20 cellular contexts compared by ENCODE assay signal in the genomic region with DNA sequence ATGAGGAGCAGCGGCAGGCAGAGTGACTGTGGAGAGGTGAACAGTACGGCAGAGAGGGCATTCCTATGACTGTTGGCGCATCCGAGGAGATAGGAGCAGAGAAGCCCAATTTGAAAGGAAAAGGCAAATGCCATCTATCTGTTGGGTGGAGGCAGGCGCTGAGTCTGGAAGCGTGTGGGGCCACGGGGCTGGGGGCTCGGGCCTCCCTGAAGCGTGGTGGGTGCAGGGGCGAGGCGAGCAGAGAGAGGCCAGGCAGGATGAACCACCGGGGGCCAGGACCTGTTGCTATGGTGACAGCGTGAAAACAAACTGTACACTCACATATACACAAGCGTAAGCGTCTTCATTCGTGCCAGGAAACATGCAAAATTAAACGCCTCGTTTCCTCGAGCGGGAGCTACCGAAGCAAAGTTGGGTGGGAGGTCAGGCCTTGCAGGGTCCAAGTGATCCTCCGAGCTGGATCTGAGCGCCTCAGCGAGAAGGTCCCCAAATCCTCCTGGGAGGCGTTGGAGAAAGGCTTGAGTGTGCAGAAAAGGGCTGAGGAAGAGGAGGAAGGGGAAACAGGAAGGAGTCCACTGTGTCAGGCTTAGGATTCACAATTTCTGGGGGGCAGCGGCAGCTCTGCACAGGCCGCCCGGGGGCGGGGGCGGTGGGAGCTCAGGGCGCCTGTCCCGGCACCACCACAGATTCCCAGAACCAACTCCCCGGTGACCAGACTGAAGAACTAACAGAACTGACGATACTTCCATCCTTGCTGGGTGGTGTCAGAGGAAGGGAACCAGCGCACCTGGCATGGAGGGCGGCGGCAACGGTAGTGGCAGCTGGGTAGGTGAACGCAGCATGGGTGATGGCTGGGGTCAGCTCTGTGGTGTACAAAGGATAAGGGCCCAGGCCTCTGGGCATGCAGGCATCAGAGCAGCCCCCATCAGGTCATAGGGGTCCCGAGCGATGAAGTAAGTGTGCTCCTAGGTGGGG.
A peak's percentile ranks its signal among the peaks of the same experiment; 100 is the strongest.
DNase-seq lines count a peak whose midpoint lies in the region; ATAC-seq and TF ChIP-seq lines count a peak whose summit lies in the region.
"Had no signal": no experiment of that assay in that cellular context is flagged by ENCODE, and none has a peak within 500 bp of the region (broad histone marks: within the 10 kb centered on the region; RNA-seq: fewer than 3 reads in every experiment).

No MANE protein-coding gene starts in this region.

- H3K4me1 ChIP-seq in SK-N-SH (ENCODE audit: control insufficient read depth in 1 of 2, insufficient read depth in 2 of 2, low read depth in 1 of 2, low read length in 1 of 2): peaks cover 0 to 4% of the 10 kb centered on the region in 2 experiments; a peak in 1 of 4 replicates
- H3K4me1 ChIP-seq in HEK293 (ENCODE audit: control insufficient read depth, insufficient read depth, low read length): no peaks in the 10 kb centered on the region
- no peaks in the 10 kb centered on the region for H3K4me1 ChIP-seq in neural progenitor cell
- H3K4me1 ChIP-seq in thyroid gland: no peaks in the 10 kb centered on the region

- 93% methylated on average over 34 of the region's 41 CpGs for WGBS in SK-N-SH (ENCODE audit: low lambda C conversion rate)
- 93 to 95% methylated on average over 41 of the region's 41 CpGs for WGBS in thyroid gland, 2 donors

- H3K27me3 ChIP-seq in SK-N-SH (ENCODE audit: insufficient read depth) (no peaks in the 10 kb centered on the region), neural progenitor cell (no peaks in the 10 kb centered on the region), thyroid gland (no peaks in the 10 kb centered on the region)

- TF ChIP-seq CTCF in SK-N-SH (IDR thresholded peaks at IDR 0.05): no peak
- TF ChIP-seq CTCF in HEK293 (tag by site-specific recombination; IDR thresholded peaks at IDR 0.05): no peak
- no peak for TF ChIP-seq CTCF in chondrocyte (IDR thresholded peaks at IDR 0.05)
- TF ChIP-seq CTCF in neural progenitor cell (IDR thresholded peaks at IDR 0.05): no peak
- TF ChIP-seq CTCF in thyroid gland (IDR thresholded peaks at IDR 0.05): no peak
- no peak for TF ChIP-seq CTCF in glutamatergic neuron (IDR thresholded peaks at IDR 0.05; ENCODE audit: partially characterized antibody, unreplicated experiment)

- no peak overlapping the region for H3K4me2 ChIP-seq in SK-N-SH
- no peak overlapping the region for H3K4me2 ChIP-seq in neural progenitor cell

- TF ChIP-seq POLR2A in thyroid gland (IDR thresholded peaks at IDR 0.05): no peak

- no peak overlapping the region for H3K4me3 Mint-ChIP-seq in chondrocyte (ENCODE audit: unreplicated experiment)
- H3K4me3 Mint-ChIP-seq in neural progenitor cell: no peak overlapping the region
- no peak overlapping the region for H3K4me3 Mint-ChIP-seq in glutamatergic neuron (ENCODE audit: unreplicated experiment)
- H3K4me3 Mint-ChIP-seq in T-helper 2 cell treated with Interferon-gamma antibody and Interleukin-4, amounts not matched to agents 5 μg/mL and 100 μg/mL, for 36 hours: no peak overlapping the region

- POLR2A ChIA-PET in SK-N-SH (lab: Yijun Ruan, JAX) (no interaction called here), HEK293 (lab: Yijun Ruan, JAX) (no interaction called here)

- H3K9ac ChIP-seq in SK-N-SH: no peak overlapping the region
- H3K9ac ChIP-seq in neural progenitor cell: no peak overlapping the region

- peaks cover 0 to 19% of the 10 kb centered on the region in 2 experiments for H3K36me3 ChIP-seq in SK-N-SH (replicated peaks in 1 of 2; ENCODE audit: control insufficient read depth in 1 of 2, insufficient read depth in 2 of 2, low read length in 1 of 2)
- no peaks in the 10 kb centered on the region for H3K36me3 ChIP-seq in HEK293 (ENCODE audit: control insufficient read depth in 2 of 2, insufficient read depth in 1 of 2, low read length in 2 of 2)
- no peaks in the 10 kb centered on the region for H3K36me3 ChIP-seq in neural progenitor cell
- no peaks in the 10 kb centered on the region for H3K36me3 ChIP-seq in thyroid gland

- no peaks in the 10 kb centered on the region for H3K9me3 ChIP-seq in SK-N-SH
- no peaks in the 10 kb centered on the region for H3K9me3 ChIP-seq in HEK293 (ENCODE audit: control insufficient read depth, insufficient read depth, low read depth, low read length)
- no peaks in the 10 kb centered on the region for H3K9me3 ChIP-seq in neural progenitor cell (ENCODE audit: low read depth)
- H3K9me3 ChIP-seq in thyroid gland: no peaks in the 10 kb centered on the region

- H3K79me2 ChIP-seq in SK-N-SH (ENCODE audit: insufficient read depth) (no peaks in the 10 kb centered on the region), neural progenitor cell (ENCODE audit: low read depth) (no peaks in the 10 kb centered on the region)

- H2AFZ ChIP-seq in SK-N-SH (ENCODE audit: low read depth): no peak overlapping the region
- no peak overlapping the region for H2AFZ ChIP-seq in neural progenitor cell (replicated peaks)

- H3K4me1 Mint-ChIP-seq in chondrocyte (ENCODE audit: low read depth) (no peaks in the 10 kb centered on the region), neural progenitor cell (no peaks in the 10 kb centered on the region), glutamatergic neuron (ENCODE audit: low read depth, unreplicated experiment) (no peaks in the 10 kb centered on the region)
- H3K4me1 Mint-ChIP-seq in T-helper 2 cell treated with Interferon-gamma antibody and Interleukin-4, amounts not matched to agents 5 μg/mL and 100 μg/mL, for 36 hours (ENCODE audit: low read depth): no peaks in the 10 kb centered on the region

- no peak for TF ChIP-seq EP300 in SK-N-SH (IDR thresholded peaks at IDR 0.05; ENCODE audit: borderline replicate concordance in 1 of 2, low read depth in 1 of 2, low read length in 1 of 2)

- no peak overlapping the region for H3K27ac ChIP-seq in SK-N-SH (ENCODE audit: low read depth in 2 of 2, low read length in 1 of 2)
- no peak overlapping the region for H3K27ac ChIP-seq in HEK293 (ENCODE audit: extremely low read depth, low read depth, low read length)
- H3K27ac ChIP-seq in neural progenitor cell: no peak overlapping the region
- no peak overlapping the region for H3K27ac ChIP-seq in thyroid gland
- H3K27ac ChIP-seq: 22Rv1, RWPE1 had no signal

- TF ChIP-seq RAD21 in SK-N-SH (IDR thresholded peaks at IDR 0.05; ENCODE audit: low read length): no peak

- peak; percentile 12 for DNase-seq in SK-N-SH
- DNase-seq in chondrocyte (ENCODE audit: low spot score): peak; percentile 59
- no peak for DNase-seq in neural progenitor cell (ENCODE audit: low spot score)
- no peak for DNase-seq in thyroid gland
- DNase-seq in glutamatergic neuron: no peak
- DNase-seq in T-helper 2 cell treated with Interferon-gamma antibody and Interleukin-4, amounts not matched to agents 5 μg/mL and 100 μg/mL, for 36 hours (ENCODE audit: low spot score): no peak
- DNase-seq: Calu3, DMS79 treated with DMSO at 0.1 percent for 48 hours, Kasumi-1, NCI-H1092 treated with DMSO at 0.1 percent for 48 hours, NCI-H1436, NCI-H187 treated with DMSO at 0.1 percent for 48 hours, NCI-H2107, NCI-H524 treated with DMSO at 0.1 percent for 48 hours, SHP77 had no signal

- peaks cover 4% of the 10 kb centered on the region for H3K27me3 Mint-ChIP-seq in chondrocyte (ENCODE audit: low read depth)
- peaks cover 4% of the 10 kb centered on the region for H3K27me3 Mint-ChIP-seq in neural progenitor cell (ENCODE audit: insufficient read depth, low read depth)
- peaks cover 4% of the 10 kb centered on the region for H3K27me3 Mint-ChIP-seq in glutamatergic neuron (ENCODE audit: unreplicated experiment)
- H3K27me3 Mint-ChIP-seq in T-helper 2 cell treated with Interferon-gamma antibody and Interleukin-4, amounts not matched to agents 5 μg/mL and 100 μg/mL, for 36 hours (ENCODE audit: low read depth): no peaks in the 10 kb centered on the region

- H3F3A ChIP-seq in SK-N-SH (replicated peaks; ENCODE audit: insufficient read depth) (peaks cover 8% of the 10 kb centered on the region), neural progenitor cell (ENCODE audit: low read depth) (no peaks in the 10 kb centered on the region)

- CTCF ChIA-PET in SK-N-SH (lab: Yijun Ruan, JAX): interaction anchor here (1.4 kb wide), 1 partner anchor 12 kb away, joined by 3 read pairs; no protein-coding TSS in a partner anchor
- CTCF ChIA-PET in HEK293 (lab: Yijun Ruan, JAX): no interaction called here

- no peaks in the 10 kb centered on the region for H4K20me1 ChIP-seq in SK-N-SH (ENCODE audit: insufficient read depth)
- H4K20me1 ChIP-seq in neural progenitor cell (ENCODE audit: low read depth): no peaks in the 10 kb centered on the region

- H3K4me3 ChIP-seq in SK-N-SH (ENCODE audit: low read depth in 2 of 2, low read length in 1 of 2) (no peak overlapping the region), HEK293 (ENCODE audit: low read depth, low read length) (no peak overlapping the region), neural progenitor cell (no peak overlapping the region), thyroid gland (replicated peaks in 1 of 3) (no peak overlapping the region)

- H3K9me3 Mint-ChIP-seq in chondrocyte (ENCODE audit: low read depth) (no peaks in the 10 kb centered on the region), neural progenitor cell (peaks cover 3% of the 10 kb centered on the region), glutamatergic neuron (ENCODE audit: unreplicated experiment) (peaks cover 6% of the 10 kb centered on the region)
- no peaks in the 10 kb centered on the region for H3K9me3 Mint-ChIP-seq in T-helper 2 cell treated with Interferon-gamma antibody and Interleukin-4, amounts not matched to agents 5 μg/mL and 100 μg/mL, for 36 hours

- no peak for ATAC-seq in SK-N-SH treated with all-trans-retinoic acid at 6 μM for 48 hours
- ATAC-seq: Panc1 had no signal

- H3K27ac Mint-ChIP-seq in chondrocyte (ENCODE audit: unreplicated experiment) (no peak overlapping the region), neural progenitor cell (peak overlapping the region; percentile 9), glutamatergic neuron (ENCODE audit: unreplicated experiment) (no peak overlapping the region)
- no peak overlapping the region for H3K27ac Mint-ChIP-seq in T-helper 2 cell treated with Interferon-gamma antibody and Interleukin-4, amounts not matched to agents 5 μg/mL and 100 μg/mL, for 36 hours

- H3K36me3 Mint-ChIP-seq in chondrocyte (ENCODE audit: low read depth) (peaks cover 2% of the 10 kb centered on the region), neural progenitor cell (no peaks in the 10 kb centered on the region), glutamatergic neuron (ENCODE audit: unreplicated experiment) (peaks cover 7% of the 10 kb centered on the region)
- H3K36me3 Mint-ChIP-seq in T-helper 2 cell treated with Interferon-gamma antibody and Interleukin-4, amounts not matched to agents 5 μg/mL and 100 μg/mL, for 36 hours (ENCODE audit: low read depth): no peaks in the 10 kb centered on the region

- intact Hi-C loops in thyroid gland (cut with DNase I): no loop called here

- H3K9me2 ChIP-seq in SK-N-SH: no peaks in the 10 kb centered on the region

TF ChIP-seq in SK-N-SH, 30 proteins besides CTCF, POLR2A, EP300 and RAD21 (continues in another document):
- no peak for TF ChIP-seq GATA2 (CRISPR knock-in tag; IDR thresholded peaks at IDR 0.05)

TF ChIP-seq in SK-N-SH treated with all-trans-retinoic acid at 6 μM for 48 hours, 23 proteins besides CTCF, POLR2A, EP300 and RAD21 (continues in another document):
- TF ChIP-seq ZFP30 (CRISPR knock-in tag; IDR thresholded peaks at IDR 0.05) (no peak), GLIS3 (CRISPR knock-in tag; IDR thresholded peaks at IDR 0.05) (no peak)

TF ChIP-seq in HEK293, 187 proteins besides CTCF, POLR2A, EP300 and RAD21 (continues in another document):
- TF ChIP-seq SCRT2 (tag by site-specific recombination; IDR thresholded peaks at IDR 0.05): peak; percentile 14; the same call in 1 of the 2 replicates

Comparison
In these comparisons a context has a peak if more than half of its experiments do, and no peak if none do; other contexts are left out.
1. DNase-seq: peak in SK-N-SH (single experiment) and chondrocyte (single experiment); none in neural progenitor cell (single experiment), thyroid gland (0 of 2), glutamatergic neuron (single experiment) and T-helper 2 cell treated with Interferon-gamma antibody and Interleukin-4, amounts not matched to agents 5 μg/mL and 100 μg/mL, for 36 hours (single experiment).